ENCODE assay signal across 8 cellular contexts in genomic region chr20:290081-290831, GRCh38. TPM values are rescaled to one million over a fixed set of nuclear protein-coding genes. Genes with fewer than 3 reads are reported as not detected.
A peak's percentile ranks its signal among the peaks of the same experiment; 100 is the strongest.
DNase-seq lines count a peak whose midpoint lies in the region; ATAC-seq and TF ChIP-seq lines count a peak whose summit lies in the region.

Gene C20orf96, minus strand, starts transcription at chr20:290750. Its CDS starts 140 bp downstream, at chr20:290610.

- H3K9ac ChIP-seq in colonic mucosa (ENCODE audit: low read depth in 2 of 2, low read length in 2 of 2), result peak within 1 kb of the TSS; percentile 84 to 90

- no peaks in the 10 kb centered on the region for H3K9me3 ChIP-seq in BE2C
- H3K9me3 ChIP-seq in colonic mucosa, result no peaks in the 10 kb centered on the region

- DNase-seq in BE2C (peak; percentile 82), NCI-H510A treated with DMSO at 0.1 percent for 48 hours (lab: John Stamatoyannopoulos, UW) (peak; percentile 90), colonic mucosa (peak; percentile 96), left lobe of liver (ENCODE audit: low spot score) (peak; percentile 92)
- DNase-seq in activated CD4-positive, alpha-beta T cell treated with anti-CD3 and anti-CD28 coated beads for 4 hours, result peak; percentile 84
- DNase-seq in stimulated activated CD4-positive, alpha-beta T cell treated with anti-CD3 and anti-CD28 coated beads, Interleukin-2, amount 100 ng/mL, for 24 hours, result peak; percentile 86 to 94

- peak; percentile 39 for TF ChIP-seq CTCF in BE2C (IDR thresholded peaks at IDR 0.05; ENCODE audit: low read depth, low read length)
- TF ChIP-seq CTCF in colonic mucosa (IDR thresholded peaks at IDR 0.05), result no peak

- TF ChIP-seq POLR2A in GM19193 (IDR thresholded peaks at IDR 0.05; ENCODE audit: extremely low read depth, insufficient read depth, insufficient read length), result peak; percentile 48

- H3K36me3 ChIP-seq in BE2C, result no peaks in the 10 kb centered on the region
- no peaks in the 10 kb centered on the region for H3K36me3 ChIP-seq in colonic mucosa

- H3K4me1 ChIP-seq in BE2C, result no peaks in the 10 kb centered on the region
- no peaks in the 10 kb centered on the region for H3K4me1 ChIP-seq in colonic mucosa

- peak within 1 kb of the TSS; percentile 69 for H3K4me3 ChIP-seq in BE2C (ENCODE audit: low read depth, low read length)
- H3K4me3 ChIP-seq in colonic mucosa, result peak within 1 kb of the TSS; percentile 59

- ATAC-seq in HG03432 (IDR thresholded peaks at IDR 0.05; ENCODE audit: unreplicated experiment) (peak; percentile 88), left lobe of liver (peak; percentile 99)

- intact Hi-C loops in colonic mucosa (cut with DNase I), result no loop called here

- H3K27me3 ChIP-seq in BE2C (no peaks in the 10 kb centered on the region), colonic mucosa (no peaks in the 10 kb centered on the region)

- H3K27ac ChIP-seq in colonic mucosa, result peak within 1 kb of the TSS; percentile 53

RNA-seq across cellular contexts. Expression of gene C20orf96, which starts in this region (rescaled TPM):
- polyA plus RNA-seq in BE2C (2012; ENCODE audit: insufficient read depth, insufficient read length, low read depth), result 4.6 TPM
- total RNA-seq in colonic mucosa, result 1 to 10 TPM; 7.9 to 8.2 TPM
- 2.0 TPM for total RNA-seq in left lobe of liver

Comparison
In these comparisons a context has a peak if more than half of its experiments do, and no peak if none do; other contexts are left out.
1. Peak in every context shown above with its lines: DNase-seq, ATAC-seq, H3K4me3 ChIP-seq and H3K27ac ChIP-seq.